ENCODE assay signal across 11 cellular contexts in the genomic region with DNA sequence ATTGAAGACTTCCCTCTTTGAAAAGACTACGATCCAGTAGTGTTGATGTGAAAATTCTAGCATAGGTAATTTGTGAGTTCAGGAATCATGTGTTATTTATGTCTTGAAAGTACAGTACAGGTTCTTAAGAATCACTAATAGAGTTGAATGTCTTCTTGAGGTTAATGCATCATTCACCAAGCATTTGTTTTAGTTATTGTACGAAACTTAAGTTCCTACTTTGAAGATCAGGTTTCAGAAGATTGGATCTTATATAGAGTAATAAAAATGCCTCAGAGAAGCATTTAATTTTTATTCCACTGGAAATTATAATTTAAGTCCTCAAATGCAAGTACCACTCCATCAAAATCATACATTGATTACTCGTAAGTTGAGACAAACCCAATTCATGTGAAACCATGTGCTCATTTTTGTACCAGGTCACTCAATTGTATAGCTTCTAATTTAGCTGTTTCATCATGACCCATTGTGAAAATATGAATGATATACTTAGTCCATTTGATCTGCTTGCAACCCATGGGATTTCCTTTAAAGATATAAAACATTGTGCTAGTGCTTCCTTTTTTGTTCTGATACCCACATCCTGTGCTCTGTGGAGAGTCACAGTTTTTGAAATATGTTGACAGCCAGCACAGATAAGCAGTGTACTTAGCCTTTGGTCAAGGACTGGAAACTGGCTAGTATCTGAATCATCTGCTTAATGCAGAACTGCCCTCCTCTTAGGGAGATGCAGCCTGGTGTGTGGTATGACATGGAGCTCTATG. TPM values are rescaled to one million over a fixed set of nuclear protein-coding genes. Genes with fewer than 3 reads are reported as not detected.
DNase-seq lines count a peak whose midpoint lies in the region; ATAC-seq, FAIRE-seq and TF ChIP-seq lines count a peak whose summit lies in the region.
"Had no signal": no experiment of that assay in that cellular context is flagged by ENCODE, and none has a peak within 500 bp of the region (broad histone marks: within the 10 kb centered on the region; RNA-seq: fewer than 3 reads in every experiment).

No MANE protein-coding gene starts in this region.

- FAIRE-seq in bronchial epithelial cell (lab: Jason Lieb, UNC), result no peak

- in situ Hi-C loops in G401 (cut with HindIII; ENCODE audit: low sequenced_read_pairs), result no loop called here

- H3K4me1 ChIP-seq in naive thymus-derived CD4-positive, alpha-beta T cell (ENCODE audit: control insufficient read depth in 2 of 2, insufficient read depth in 2 of 2, low read length in 2 of 2), result peaks cover 0 to 4% of the 10 kb centered on the region in 2 donors

- POLR2A ChIA-PET in naive thymus-derived CD4-positive, alpha-beta T cell (lab: Charles Lee), result no interaction called here
- POLR2A ChIA-PET in RWPE1 (lab: Yijun Ruan, JAX; ENCODE audit: low non-redundant PET), result no interaction called here

- no peak overlapping the region for H3K4me3 ChIP-seq in NB4 (ENCODE audit: low read depth, low read length)
- no peak overlapping the region for H3K4me3 ChIP-seq in bronchial epithelial cell (ENCODE audit: low read depth, low read length)
- no peak overlapping the region for H3K4me3 ChIP-seq in naive thymus-derived CD4-positive, alpha-beta T cell (ENCODE audit: low read length)

- H3K36me3 Mint-ChIP-seq in naive thymus-derived CD4-positive, alpha-beta T cell, result peaks cover 0 to 4% (median 0%) of the 10 kb centered on the region in 5 donors

- H3K9me3 ChIP-seq in naive thymus-derived CD4-positive, alpha-beta T cell (ENCODE audit: control insufficient read depth in 2 of 3, low read length in 3 of 3), result no peaks in the 10 kb centered on the region

- TF ChIP-seq POLR2A in NB4 (IDR thresholded peaks at IDR 0.05; ENCODE audit: extremely low read depth, insufficient read length), result no peak

- peaks cover 6 to 14% (median 10%) of the 10 kb centered on the region in 7 donors for H3K4me1 Mint-ChIP-seq in naive thymus-derived CD4-positive, alpha-beta T cell
- H3K4me1 Mint-ChIP-seq: neural crest cell had no signal

- TF ChIP-seq CTCF in NB4 (IDR thresholded peaks at IDR 0.05; ENCODE audit: low read depth, low read length) (no peak), bronchial epithelial cell (IDR thresholded peaks at IDR 0.05; ENCODE audit: insufficient read depth, low read length, severe bottlenecking) (no peak), RWPE1 (conservative IDR thresholded peaks at IDR 0.05; ENCODE audit: low read depth) (no peak)

- H3K36me3 ChIP-seq in bronchial epithelial cell (ENCODE audit: control insufficient read depth, insufficient read depth, low read length), result no peaks in the 10 kb centered on the region
- H3K36me3 ChIP-seq in naive thymus-derived CD4-positive, alpha-beta T cell (ENCODE audit: control insufficient read depth in 2 of 3, insufficient read depth in 3 of 3, low read length in 3 of 3), result no peaks in the 10 kb centered on the region

- H3K27ac Mint-ChIP-seq in naive thymus-derived CD4-positive, alpha-beta T cell, result peak overlapping the region in 2 of 9 donors; percentile 13 to 29

- H3K27me3 Mint-ChIP-seq in naive thymus-derived CD4-positive, alpha-beta T cell, result peaks cover 0 to 13% (median 0%) of the 10 kb centered on the region in 5 donors

- no peaks in the 10 kb centered on the region for H3K27me3 ChIP-seq in bronchial epithelial cell (ENCODE audit: control insufficient read depth, insufficient read depth, low read length)
- H3K27me3 ChIP-seq in naive thymus-derived CD4-positive, alpha-beta T cell (ENCODE audit: control insufficient read depth in 2 of 2, insufficient read depth in 2 of 2, low read length in 2 of 2), result no peaks in the 10 kb centered on the region

- intact Hi-C loops in naive thymus-derived CD4-positive, alpha-beta T cell (cut with micrococcal nuclease), result loop anchor here in 1 of 2 donors (2.0 kb wide), 3 partner anchors 23 to 93 kb away; a partner anchor contains a TSS

- CTCF ChIA-PET in naive thymus-derived CD4-positive, alpha-beta T cell (lab: Charles Lee), result interaction anchor here (0.7 kb wide), 1 partner anchor 10 kb away, joined by 4 read pairs; no protein-coding TSS in a partner anchor
- CTCF ChIA-PET in RWPE1 (lab: Yijun Ruan, JAX), result no interaction called here

- DNase-seq in Daoy (ENCODE audit: low read depth) (peak; percentile 77), NB4 (ENCODE audit: low read depth) (peak; percentile 91), bronchial epithelial cell (ENCODE audit: low read depth) (peak; percentile 76), RWPE1 (ENCODE audit: low spot score) (no peak), G401 (ENCODE audit: low spot score) (no peak)
- DNase-seq in naive thymus-derived CD4-positive, alpha-beta T cell, result peak in 1 of 9 donors; percentile 4
- DNase-seq: effector memory CD4-positive, alpha-beta T cell; NCI-H446 treated with DMSO at 0.1 percent for 48 hours had no signal

- no peak overlapping the region for H3K27ac ChIP-seq in naive thymus-derived CD4-positive, alpha-beta T cell (ENCODE audit: low read depth, low read length)
- H3K27ac ChIP-seq in RWPE1, result no peak overlapping the region

- peak; percentile 93 for ATAC-seq in naive thymus-derived CD4-positive, alpha-beta T cell
- no peak for ATAC-seq in GM18868 (IDR thresholded peaks at IDR 0.05; ENCODE audit: unreplicated experiment)
- no peak for ATAC-seq in HG02678 (IDR thresholded peaks at IDR 0.05; ENCODE audit: unreplicated experiment)

- H3K9me3 Mint-ChIP-seq in naive thymus-derived CD4-positive, alpha-beta T cell, result peaks cover 0 to 4% (median 0%) of the 10 kb centered on the region in 11 donors
- H3K9me3 Mint-ChIP-seq: neural crest cell had no signal

- peak overlapping the region in 4 of 10 donors; percentile 23 to 33 (median 30) for H3K4me3 Mint-ChIP-seq in naive thymus-derived CD4-positive, alpha-beta T cell
- H3K4me3 Mint-ChIP-seq: neural crest cell had no signal

RNA-seq across cellular contexts. Expression of a gene that starts 22.5 kb away (rescaled TPM):
- total RNA-seq in Daoy (2014; rRNA removed; shearing (Covaris generic)), result 0.77 and 1.1 TPM in 2 replicates
- total RNA-seq in bronchial epithelial cell, result 65.5 and 72.7 TPM in 2 replicates
- total RNA-seq in naive thymus-derived CD4-positive, alpha-beta T cell, result 1 to 10 TPM; 1.3 to 6.4 (median 1.6) TPM
- 1 to 10 TPM in 1 of 2 donors, under 1 TPM in 1; 0.77 to 1.3 TPM for polyA plus RNA-seq in naive thymus-derived CD4-positive, alpha-beta T cell
- total RNA-seq in G401 (2014; rRNA removed; shearing (Covaris generic)), result not detected in 2 replicates

Comparison
In these comparisons a context has a peak if more than half of its experiments do, and no peak if none do; other contexts are left out.
1. DNase-seq: peak in Daoy (single experiment), NB4 (single experiment) and bronchial epithelial cell (single experiment); none in RWPE1 (single experiment) and G401 (single experiment).